ENCODE assay signal across 8 cellular contexts in the genomic region with DNA sequence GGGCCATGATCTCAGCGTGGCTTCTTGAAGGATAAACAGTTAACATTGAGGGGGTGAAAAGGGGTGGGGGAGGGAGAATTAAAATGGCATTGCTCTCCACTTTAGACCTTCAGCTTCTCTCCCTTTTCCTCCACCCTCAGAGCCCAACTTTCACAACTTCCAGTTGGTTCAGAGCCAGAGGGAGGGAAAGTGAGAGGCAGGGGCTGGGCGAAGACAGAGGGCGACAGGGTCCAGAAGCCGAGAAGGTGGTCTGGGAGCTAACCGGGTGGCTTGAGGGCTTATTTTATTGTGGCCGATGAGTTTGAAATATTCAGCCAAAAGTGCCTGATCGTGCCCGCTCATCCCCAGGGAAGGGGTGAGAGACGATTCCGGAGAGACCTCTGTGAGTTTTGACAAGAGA. TPM values are rescaled to one million over a fixed set of nuclear protein-coding genes. Genes with fewer than 3 reads are reported as not detected.
DNase-seq lines count a peak whose midpoint lies in the region; ATAC-seq and TF ChIP-seq lines count a peak whose summit lies in the region.

No MANE protein-coding gene starts in this region.

- no CpG with 5 or more reads among the region's 10 CpGs for WGBS in IMR-90 (ENCODE audit: extremely low coverage in 2 of 2, insufficient read length in 1 of 2), 2 experiments
- WGBS in endodermal cell (ENCODE audit: insufficient coverage in 1 of 2, insufficient read length in 1 of 2), 2 experiments, result 2 to 10% methylated on average over 9 to 10 of the region's 10 CpGs

- intact Hi-C loops in A673 (cut with micrococcal nuclease; ENCODE audit: unreplicated experiment) (loop anchor here (5.0 kb wide), 1 partner anchor 225 kb away; no protein-coding TSS in a partner anchor), IMR-90 (cut with micrococcal nuclease) (loop anchor here (5.0 kb wide), 5 partner anchors 60 to 645 kb away; no protein-coding TSS in a partner anchor)
- intact Hi-C loops in naive thymus-derived CD4-positive, alpha-beta T cell (cut with micrococcal nuclease), result loop anchor here in 1 of 2 donors (5.0 to 10.0 kb wide), 2 partner anchors 445 to 1398 kb away; partner anchors contain the start of genes CDKN3, GPR137C and TXNDC16

- peak overlapping the region; percentile 20 for H2AK5ac ChIP-seq in IMR-90 (ENCODE audit: low read depth, low read length)

- H3K4me1 Mint-ChIP-seq in endodermal cell, result peaks cover 31% of the 10 kb centered on the region
- H3K4me1 Mint-ChIP-seq in naive thymus-derived CD4-positive, alpha-beta T cell, result peaks cover 6 to 40% (median 31%) of the 10 kb centered on the region in 7 donors

- peak overlapping the region; percentile 40 for H3K56ac ChIP-seq in IMR-90 (ENCODE audit: extremely low read depth, insufficient read depth, low read length)

- H3K9me3 ChIP-seq in A673 (ENCODE audit: low read depth, low read length, poor library complexity, severe bottlenecking), result no peaks in the 10 kb centered on the region
- H3K9me3 ChIP-seq in IMR-90 (ENCODE audit: control insufficient read depth, insufficient read depth, low read length), result no peaks in the 10 kb centered on the region
- H3K9me3 ChIP-seq in endodermal cell (ENCODE audit: control insufficient read depth, low read length), result no peaks in the 10 kb centered on the region
- H3K9me3 ChIP-seq in naive thymus-derived CD4-positive, alpha-beta T cell (ENCODE audit: control insufficient read depth in 2 of 3, low read length in 3 of 3), result no peaks in the 10 kb centered on the region

- POLR2A ChIA-PET in A673 (lab: Charles Lee; ENCODE audit: low non-redundant PET) (no interaction called here), IMR-90 (lab: Charles Lee; ENCODE audit: unreplicated experiment) (interaction anchor here (0.6 kb wide), 2 partner anchors 411 to 758 kb away, joined by 3 to 17 read pairs; no protein-coding TSS in a partner anchor)
- POLR2A ChIA-PET in naive thymus-derived CD4-positive, alpha-beta T cell (lab: Charles Lee), result no interaction called here

- DNase-seq in A673 (ENCODE audit: low spot score) (no peak), IMR-90 (no peak), endodermal cell (peak; percentile 74), activated gamma-delta T cell treated with Interleukin-2 at 50 U/mL for 16 hours (no peak), omental fat pad (ENCODE audit: low spot score) (no peak), GM13977 (ENCODE audit: low spot score) (no peak)
- DNase-seq in naive thymus-derived CD4-positive, alpha-beta T cell, result no peak

- dilution Hi-C loops in IMR-90 (cut with HindIII; ENCODE audit: low sequenced_read_pairs, unreplicated experiment), result no loop called here

- peak overlapping the region in 1 of 2 experiments; percentile 75; a peak in 1 of 4 replicates for H4K8ac ChIP-seq in IMR-90 (ENCODE audit: low read depth in 2 of 2, low read length in 2 of 2)

- peaks cover 79% of the 10 kb centered on the region for H3K27me3 Mint-ChIP-seq in endodermal cell (ENCODE audit: insufficient read depth)
- H3K27me3 Mint-ChIP-seq in naive thymus-derived CD4-positive, alpha-beta T cell, result peaks cover 55 to 88% (median 74%) of the 10 kb centered on the region in 5 donors

- BruUV-seq in A673 (replicated peaks; lab: Mats Ljungman, UMichigan) (no TSS peak), IMR-90 (replicated peaks; lab: Mats Ljungman, UMichigan) (no TSS peak)

- in situ Hi-C loops in IMR-90 (cut with MboI; ENCODE audit: low sequenced_read_pairs), result loop anchor here (10.0 kb wide), 1 partner anchor 418 kb away; no protein-coding TSS in a partner anchor
- in situ Hi-C loops in GM13977 (cut with MboI; ENCODE audit: low pct_unique_long_range_greater_than_20kb, low sequenced_read_pairs, unreplicated experiment), result no loop called here

- H3K18ac ChIP-seq in IMR-90 (ENCODE audit: low read depth, low read length), result peak overlapping the region; percentile 2; the same call in 1 of the 2 replicates

- peak overlapping the region; percentile 88 for H3K27ac Mint-ChIP-seq in endodermal cell
- H3K27ac Mint-ChIP-seq in naive thymus-derived CD4-positive, alpha-beta T cell, result no peak overlapping the region

- H3K36me3 ChIP-seq in A673 (ENCODE audit: insufficient read depth, low read length, poor library complexity, severe bottlenecking) (no peaks in the 10 kb centered on the region), IMR-90 (ENCODE audit: control insufficient read depth, insufficient read depth, low read length) (peaks cover 35% of the 10 kb centered on the region), endodermal cell (ENCODE audit: control insufficient read depth, insufficient read depth, low read length) (peaks cover 26% of the 10 kb centered on the region)
- no peaks in the 10 kb centered on the region for H3K36me3 ChIP-seq in naive thymus-derived CD4-positive, alpha-beta T cell (ENCODE audit: control insufficient read depth in 2 of 3, insufficient read depth in 3 of 3, low read length in 3 of 3)

- H3K36me3 Mint-ChIP-seq in endodermal cell (ENCODE audit: low read depth), result peaks cover 24% of the 10 kb centered on the region
- no peaks in the 10 kb centered on the region for H3K36me3 Mint-ChIP-seq in naive thymus-derived CD4-positive, alpha-beta T cell

- CTCF ChIA-PET in A673 (lab: Charles Lee), result no interaction called here
- CTCF ChIA-PET in IMR-90 (lab: Yijun Ruan, JAX), result interaction anchor here (1.4 to 2.4 kb wide), 2 partner anchors 377 to 414 kb away, joined by 3 to 6 read pairs; no protein-coding TSS in a partner anchor
- CTCF ChIA-PET in naive thymus-derived CD4-positive, alpha-beta T cell (lab: Charles Lee), result no interaction called here

- peak overlapping the region; percentile 75 for H3K4ac ChIP-seq in IMR-90 (ENCODE audit: low read depth, low read length)

- peak overlapping the region; percentile 92 for H2AFZ ChIP-seq in IMR-90 (replicated peaks; ENCODE audit: low read length, poor library complexity)

- no peaks in the 10 kb centered on the region for H4K20me1 ChIP-seq in IMR-90 (ENCODE audit: insufficient read depth, low read length)

- peaks cover 7% of the 10 kb centered on the region; the same call in 1 of the 2 replicates for H3K9me1 ChIP-seq in IMR-90 (ENCODE audit: insufficient read depth, low read length)

- TF ChIP-seq RAD21 in IMR-90 (IDR thresholded peaks at IDR 0.05; ENCODE audit: low read length), result no peak

- peak overlapping the region; percentile 74 for H2AK9ac ChIP-seq in IMR-90 (replicated peaks; ENCODE audit: low read depth, low read length, poor library complexity)

- H3K4me3 Mint-ChIP-seq in endodermal cell, result peak overlapping the region; percentile 85
- H3K4me3 Mint-ChIP-seq in naive thymus-derived CD4-positive, alpha-beta T cell, result peak overlapping the region in 9 of 10 donors; percentile 56 to 90 (median 83)

- H2BK20ac ChIP-seq in IMR-90 (ENCODE audit: low read depth, low read length), result 0 out of 2 replicates have a peak overlapping the region, but pooled peaks have one; percentile 7

- peak overlapping the region; percentile 64 for H2BK120ac ChIP-seq in IMR-90 (ENCODE audit: low read depth, low read length)

- TF ChIP-seq POLR2A in IMR-90 (IDR thresholded peaks at IDR 0.05; ENCODE audit: low read depth, low read length), result no peak

- H2BK5ac ChIP-seq in IMR-90 (ENCODE audit: low read depth, low read length, poor library complexity, severe bottlenecking), result no peak overlapping the region

- no peaks in the 10 kb centered on the region for H3K9me3 Mint-ChIP-seq in endodermal cell
- H3K9me3 Mint-ChIP-seq in naive thymus-derived CD4-positive, alpha-beta T cell, result peaks cover 0 to 7% (median 0%) of the 10 kb centered on the region in 11 donors

- TF ChIP-seq CTCF in A673 (conservative IDR thresholded peaks at IDR 0.05; ENCODE audit: low read depth, low read length), result no peak
- TF ChIP-seq CTCF in IMR-90 (conservative IDR thresholded peaks at IDR 0.05; ENCODE audit: low read depth, low read length), result no peak
- TF ChIP-seq CTCF in endodermal cell (conservative IDR thresholded peaks at IDR 0.05), result no peak
- no peak for TF ChIP-seq CTCF in omental fat pad (IDR thresholded peaks at IDR 0.05)
- no peak for TF ChIP-seq CTCF in GM13977 (IDR thresholded peaks at IDR 0.05; ENCODE audit: extremely low read depth, insufficient read depth, missing control alignments)

- H2BK15ac ChIP-seq in IMR-90 (ENCODE audit: low read depth, low read length), result peak overlapping the region; percentile 9; the same call in 1 of the 3 replicates

- peak overlapping the region; percentile 19 for H4K91ac ChIP-seq in IMR-90 (ENCODE audit: insufficient read depth, low read depth, low read length)

- H3K4me3 ChIP-seq in A673 (ENCODE audit: low read depth, low read length, poor library complexity, severe bottlenecking) (peak overlapping the region; percentile 44), IMR-90 (ENCODE audit: insufficient read depth, low read depth, low read length) (peak overlapping the region; percentile 57), endodermal cell (ENCODE audit: low read length) (peak overlapping the region; percentile 85)
- no peak overlapping the region for H3K4me3 ChIP-seq in naive thymus-derived CD4-positive, alpha-beta T cell (ENCODE audit: low read length)

- H3K4me1 ChIP-seq in A673 (ENCODE audit: insufficient read depth, low read length, poor library complexity, severe bottlenecking), result peaks cover 9% of the 10 kb centered on the region
- H3K4me1 ChIP-seq in IMR-90 (ENCODE audit: control insufficient read depth, insufficient read depth, low read length), result peaks cover 4% of the 10 kb centered on the region; the same call in 1 of the 2 replicates
- H3K4me1 ChIP-seq in endodermal cell (ENCODE audit: control insufficient read depth, insufficient read depth, low read length), result no peaks in the 10 kb centered on the region
- H3K4me1 ChIP-seq in naive thymus-derived CD4-positive, alpha-beta T cell (ENCODE audit: control insufficient read depth in 2 of 2, insufficient read depth in 2 of 2, low read length in 2 of 2), result peaks cover 0 to 14% of the 10 kb centered on the region in 2 donors

- H3K27me3 ChIP-seq in A673 (replicated peaks; ENCODE audit: insufficient read depth, low read depth, low read length, poor library complexity) (peaks cover 100% of the 10 kb centered on the region), IMR-90 (ENCODE audit: control insufficient read depth, insufficient read depth, low read length) (peaks cover 15% of the 10 kb centered on the region), endodermal cell (ENCODE audit: control insufficient read depth, insufficient read depth, low read length, poor library complexity, severe bottlenecking) (peaks cover 38% of the 10 kb centered on the region)
- peaks cover 0 to 7% of the 10 kb centered on the region in 2 donors for H3K27me3 ChIP-seq in naive thymus-derived CD4-positive, alpha-beta T cell (ENCODE audit: control insufficient read depth in 2 of 2, insufficient read depth in 2 of 2, low read length in 2 of 2)

- H3K23ac ChIP-seq in IMR-90 (ENCODE audit: low read depth, low read length), result peak overlapping the region; percentile 95

- peak overlapping the region; percentile 47 for H3K14ac ChIP-seq in IMR-90 (replicated peaks; ENCODE audit: low read depth, low read length)

- peak overlapping the region; percentile 20; the same call in 1 of the 2 replicates for H4K5ac ChIP-seq in IMR-90 (ENCODE audit: low read depth, low read length)

- ATAC-seq in IMR-90 (ENCODE audit: low read depth), result no peak
- no peak for ATAC-seq in naive thymus-derived CD4-positive, alpha-beta T cell
- ATAC-seq in omental fat pad (ENCODE audit: low FRiP score), result no peak
- no peak for ATAC-seq in GM19463 (IDR thresholded peaks at IDR 0.05; ENCODE audit: unreplicated experiment)

- H3K27ac ChIP-seq in A673 (ENCODE audit: low read depth, low read length, poor library complexity, severe bottlenecking) (no peak overlapping the region), IMR-90 (ENCODE audit: insufficient read depth, low read length) (peak overlapping the region; percentile 77), endodermal cell (ENCODE audit: low read depth, low read length) (no peak overlapping the region)
- H3K27ac ChIP-seq in naive thymus-derived CD4-positive, alpha-beta T cell (ENCODE audit: low read depth, low read length), result no peak overlapping the region

- H3K9ac ChIP-seq in IMR-90 (ENCODE audit: low read depth, low read length) (peak overlapping the region; percentile 52), endodermal cell (ENCODE audit: extremely low read depth, low read length, poor library complexity, severe bottlenecking) (peak overlapping the region; percentile 57)

- H3K79me1 ChIP-seq in IMR-90 (ENCODE audit: low read depth in 1 of 2, low read length in 2 of 2), result peaks cover 0 to 16% of the 10 kb centered on the region in 2 experiments; a peak in 2 of 4 replicates

- H3K4me2 ChIP-seq in IMR-90 (ENCODE audit: low read depth, low read length), result peak overlapping the region; percentile 69

RNA-seq across cellular contexts. Expression of gene BMP4, which starts 4.1 kb away (rescaled TPM):
- total RNA-seq in A673 (2021) (not detected in 2 replicates), IMR-90 (2012; rRNA removed) (2.8 and 3.4 TPM in 2 replicates), endodermal cell (10 to 100 TPM; 13.0 to 19.9 TPM), omental fat pad (10 to 100 TPM; 13.7 to 33.4 (median 20.0) TPM)
- 3.6 and 4.2 TPM in 2 replicates for polyA plus RNA-seq in IMR-90 (2012; rRNA removed)
- 2.7 and 4.8 TPM in 2 replicates for polyA plus RNA-seq in IMR-90 (2012; cell fraction: cytosol; rRNA removed)
- polyA plus RNA-seq in IMR-90 (2012; cell fraction: nucleus; rRNA removed; ENCODE audit: low replicate concordance), result 1.5 and 3.2 TPM in 2 replicates
- polyA plus RNA-seq in endodermal cell (2013, experiment 1 of 2), result 23.8 TPM
- 21.4 TPM for polyA plus RNA-seq in endodermal cell (2013, experiment 2 of 2)
- total RNA-seq in naive thymus-derived CD4-positive, alpha-beta T cell, result 1 to 10 TPM in 2 of 5 experiments, under 1 TPM in 1, not detected in 2; 0.27 to 2.3 (median 1.6) TPM
- 1 to 10 TPM in 1 of 2 donors, under 1 TPM in 1; 0.24 to 1.3 TPM for polyA plus RNA-seq in naive thymus-derived CD4-positive, alpha-beta T cell
